ENCODE assay signal across 1 cellular context in the genomic region with DNA sequence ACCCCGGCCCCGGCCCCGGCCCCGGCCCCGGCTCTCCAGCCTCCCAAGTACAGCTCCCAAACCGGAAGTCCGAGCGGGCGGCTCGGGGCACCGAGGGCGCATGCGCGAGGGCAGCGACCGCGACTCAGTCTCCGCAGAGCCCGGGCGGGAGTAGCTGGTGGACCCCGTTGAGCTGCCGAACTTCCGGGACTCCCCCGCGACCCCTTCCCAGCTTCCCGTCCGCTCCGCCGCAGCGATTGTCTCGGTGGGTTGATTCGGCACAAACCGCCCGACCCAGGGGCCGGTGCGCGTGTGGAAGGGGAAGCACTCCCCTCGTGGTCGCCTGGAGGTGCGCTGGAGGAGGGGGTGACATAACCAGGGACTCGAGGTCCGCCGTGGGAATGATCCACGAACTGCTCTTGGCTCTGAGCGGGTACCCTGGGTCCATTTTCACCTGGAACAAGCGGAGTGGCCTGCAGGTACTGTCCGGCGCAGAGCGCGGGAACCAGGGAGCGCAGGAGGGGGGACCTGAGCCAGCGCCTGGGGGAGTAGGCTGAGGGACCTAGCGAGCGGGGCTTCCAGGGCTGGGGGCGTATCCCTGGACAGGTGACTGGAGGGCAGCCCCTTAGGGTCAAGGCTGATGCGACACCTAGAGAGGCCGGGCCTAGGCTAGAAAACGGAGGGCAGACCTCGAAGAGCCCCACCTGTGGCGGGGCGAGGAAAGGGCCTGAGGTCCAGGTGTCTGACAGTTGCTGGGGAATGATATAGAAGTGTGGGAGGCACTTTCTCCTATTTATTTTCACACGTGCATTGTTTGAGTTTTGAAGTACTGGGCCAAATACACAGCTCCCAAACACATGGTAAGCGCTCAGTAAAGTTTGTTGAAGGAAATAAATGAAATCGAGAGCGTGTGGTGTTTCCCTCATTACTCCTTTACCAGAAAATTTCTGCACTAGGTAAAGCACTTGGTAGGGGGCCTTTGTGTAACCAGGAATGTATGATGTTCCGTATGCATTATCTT.
TF ChIP-seq lines count a peak whose summit lies in the region.

A gene with protein sequence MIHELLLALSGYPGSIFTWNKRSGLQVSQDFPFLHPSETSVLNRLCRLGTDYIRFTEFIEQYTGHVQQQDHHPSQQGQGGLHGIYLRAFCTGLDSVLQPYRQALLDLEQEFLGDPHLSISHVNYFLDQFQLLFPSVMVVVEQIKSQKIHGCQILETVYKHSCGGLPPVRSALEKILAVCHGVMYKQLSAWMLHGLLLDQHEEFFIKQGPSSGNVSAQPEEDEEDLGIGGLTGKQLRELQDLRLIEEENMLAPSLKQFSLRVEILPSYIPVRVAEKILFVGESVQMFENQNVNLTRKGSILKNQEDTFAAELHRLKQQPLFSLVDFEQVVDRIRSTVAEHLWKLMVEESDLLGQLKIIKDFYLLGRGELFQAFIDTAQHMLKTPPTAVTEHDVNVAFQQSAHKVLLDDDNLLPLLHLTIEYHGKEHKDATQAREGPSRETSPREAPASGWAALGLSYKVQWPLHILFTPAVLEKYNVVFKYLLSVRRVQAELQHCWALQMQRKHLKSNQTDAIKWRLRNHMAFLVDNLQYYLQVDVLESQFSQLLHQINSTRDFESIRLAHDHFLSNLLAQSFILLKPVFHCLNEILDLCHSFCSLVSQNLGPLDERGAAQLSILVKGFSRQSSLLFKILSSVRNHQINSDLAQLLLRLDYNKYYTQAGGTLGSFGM (plus strand): TSS at position 127 of the 1,000 bp plus-strand sequence. CDS start 254 bp downstream, at position 381.
A gene (minus strand): TSS at position 69 of the 1,000 bp plus-strand sequence. CDS start 1,130 bp downstream, outside the sequence.

TF ChIP-seq in K562, 482 proteins besides CTCF, POLR2A, EP300 and RAD21 (continues in another document):
- TF ChIP-seq LCOR (CRISPR knock-in tag; IDR thresholded peaks at IDR 0.05) (0 out of 2 replicates have a peak, but pooled peaks have one; percentile 77), KDM5B (IDR thresholded peaks at IDR 0.05; ENCODE audit: insufficient replicate concordance, low read depth, low read length) (peak; percentile 44), ZNF436 (CRISPR knock-in tag; IDR thresholded peaks at IDR 0.05) (no peak), CHD1 (IDR thresholded peaks at IDR 0.05; ENCODE audit: low read length) (peak; percentile 30), ASH1L (IDR thresholded peaks at IDR 0.05; ENCODE audit: borderline replicate concordance, low read depth, partially characterized antibody) (no peak), NR2F6 (CRISPR knock-in tag; IDR thresholded peaks at IDR 0.05) (no peak), NBN (IDR thresholded peaks at IDR 0.05; ENCODE audit: low read depth) (peak; percentile 67), SMARCA5 (IDR thresholded peaks at IDR 0.05) (no peak), MIER1 (IDR thresholded peaks at IDR 0.05; ENCODE audit: low read depth) (0 out of 2 replicates have a peak, but pooled peaks have one; percentile 63), EP400 (IDR thresholded peaks at IDR 0.05) (peak; percentile 89), SIN3A (IDR thresholded peaks at IDR 0.05; ENCODE audit: borderline replicate concordance in 2 of 2, control insufficient read depth in 1 of 2, low read depth in 2 of 2, low read length in 2 of 2) (peak in 1 of 2 experiments; percentile 66; a peak in 1 of 4 replicates), PCBP1 (IDR thresholded peaks at IDR 0.05; ENCODE audit: low read depth, low read length, poor library complexity, severe bottlenecking) (peak; percentile 82), CTBP1 (IDR thresholded peaks at IDR 0.05; ENCODE audit: borderline replicate concordance) (peak; percentile 83; the same call in 1 of the 2 replicates), HCFC1 (IDR thresholded peaks at IDR 0.05; ENCODE audit: low read depth, low read length) (peak; percentile 47), ZSCAN32 (CRISPR knock-in tag; IDR thresholded peaks at IDR 0.05) (no peak)
- TF ChIP-seq, protein P1, sequence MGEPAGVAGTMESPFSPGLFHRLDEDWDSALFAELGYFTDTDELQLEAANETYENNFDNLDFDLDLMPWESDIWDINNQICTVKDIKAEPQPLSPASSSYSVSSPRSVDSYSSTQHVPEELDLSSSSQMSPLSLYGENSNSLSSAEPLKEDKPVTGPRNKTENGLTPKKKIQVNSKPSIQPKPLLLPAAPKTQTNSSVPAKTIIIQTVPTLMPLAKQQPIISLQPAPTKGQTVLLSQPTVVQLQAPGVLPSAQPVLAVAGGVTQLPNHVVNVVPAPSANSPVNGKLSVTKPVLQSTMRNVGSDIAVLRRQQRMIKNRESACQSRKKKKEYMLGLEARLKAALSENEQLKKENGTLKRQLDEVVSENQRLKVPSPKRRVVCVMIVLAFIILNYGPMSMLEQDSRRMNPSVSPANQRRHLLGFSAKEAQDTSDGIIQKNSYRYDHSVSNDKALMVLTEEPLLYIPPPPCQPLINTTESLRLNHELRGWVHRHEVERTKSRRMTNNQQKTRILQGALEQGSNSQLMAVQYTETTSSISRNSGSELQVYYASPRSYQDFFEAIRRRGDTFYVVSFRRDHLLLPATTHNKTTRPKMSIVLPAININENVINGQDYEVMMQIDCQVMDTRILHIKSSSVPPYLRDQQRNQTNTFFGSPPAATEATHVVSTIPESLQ (CRISPR knock-in tag; IDR thresholded peaks at IDR 0.05) = 0 out of 2 replicates have a peak, but pooled peaks have one; percentile 16
- TF ChIP-seq, protein P2, sequence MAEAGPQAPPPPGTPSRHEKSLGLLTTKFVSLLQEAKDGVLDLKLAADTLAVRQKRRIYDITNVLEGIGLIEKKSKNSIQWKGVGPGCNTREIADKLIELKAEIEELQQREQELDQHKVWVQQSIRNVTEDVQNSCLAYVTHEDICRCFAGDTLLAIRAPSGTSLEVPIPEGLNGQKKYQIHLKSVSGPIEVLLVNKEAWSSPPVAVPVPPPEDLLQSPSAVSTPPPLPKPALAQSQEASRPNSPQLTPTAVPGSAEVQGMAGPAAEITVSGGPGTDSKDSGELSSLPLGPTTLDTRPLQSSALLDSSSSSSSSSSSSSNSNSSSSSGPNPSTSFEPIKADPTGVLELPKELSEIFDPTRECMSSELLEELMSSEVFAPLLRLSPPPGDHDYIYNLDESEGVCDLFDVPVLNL (CRISPR knock-in tag; IDR thresholded peaks at IDR 0.05; ENCODE audit: low read depth) = peak; percentile 34; the same call in 1 of the 2 replicates
- TF ChIP-seq, protein P3, sequence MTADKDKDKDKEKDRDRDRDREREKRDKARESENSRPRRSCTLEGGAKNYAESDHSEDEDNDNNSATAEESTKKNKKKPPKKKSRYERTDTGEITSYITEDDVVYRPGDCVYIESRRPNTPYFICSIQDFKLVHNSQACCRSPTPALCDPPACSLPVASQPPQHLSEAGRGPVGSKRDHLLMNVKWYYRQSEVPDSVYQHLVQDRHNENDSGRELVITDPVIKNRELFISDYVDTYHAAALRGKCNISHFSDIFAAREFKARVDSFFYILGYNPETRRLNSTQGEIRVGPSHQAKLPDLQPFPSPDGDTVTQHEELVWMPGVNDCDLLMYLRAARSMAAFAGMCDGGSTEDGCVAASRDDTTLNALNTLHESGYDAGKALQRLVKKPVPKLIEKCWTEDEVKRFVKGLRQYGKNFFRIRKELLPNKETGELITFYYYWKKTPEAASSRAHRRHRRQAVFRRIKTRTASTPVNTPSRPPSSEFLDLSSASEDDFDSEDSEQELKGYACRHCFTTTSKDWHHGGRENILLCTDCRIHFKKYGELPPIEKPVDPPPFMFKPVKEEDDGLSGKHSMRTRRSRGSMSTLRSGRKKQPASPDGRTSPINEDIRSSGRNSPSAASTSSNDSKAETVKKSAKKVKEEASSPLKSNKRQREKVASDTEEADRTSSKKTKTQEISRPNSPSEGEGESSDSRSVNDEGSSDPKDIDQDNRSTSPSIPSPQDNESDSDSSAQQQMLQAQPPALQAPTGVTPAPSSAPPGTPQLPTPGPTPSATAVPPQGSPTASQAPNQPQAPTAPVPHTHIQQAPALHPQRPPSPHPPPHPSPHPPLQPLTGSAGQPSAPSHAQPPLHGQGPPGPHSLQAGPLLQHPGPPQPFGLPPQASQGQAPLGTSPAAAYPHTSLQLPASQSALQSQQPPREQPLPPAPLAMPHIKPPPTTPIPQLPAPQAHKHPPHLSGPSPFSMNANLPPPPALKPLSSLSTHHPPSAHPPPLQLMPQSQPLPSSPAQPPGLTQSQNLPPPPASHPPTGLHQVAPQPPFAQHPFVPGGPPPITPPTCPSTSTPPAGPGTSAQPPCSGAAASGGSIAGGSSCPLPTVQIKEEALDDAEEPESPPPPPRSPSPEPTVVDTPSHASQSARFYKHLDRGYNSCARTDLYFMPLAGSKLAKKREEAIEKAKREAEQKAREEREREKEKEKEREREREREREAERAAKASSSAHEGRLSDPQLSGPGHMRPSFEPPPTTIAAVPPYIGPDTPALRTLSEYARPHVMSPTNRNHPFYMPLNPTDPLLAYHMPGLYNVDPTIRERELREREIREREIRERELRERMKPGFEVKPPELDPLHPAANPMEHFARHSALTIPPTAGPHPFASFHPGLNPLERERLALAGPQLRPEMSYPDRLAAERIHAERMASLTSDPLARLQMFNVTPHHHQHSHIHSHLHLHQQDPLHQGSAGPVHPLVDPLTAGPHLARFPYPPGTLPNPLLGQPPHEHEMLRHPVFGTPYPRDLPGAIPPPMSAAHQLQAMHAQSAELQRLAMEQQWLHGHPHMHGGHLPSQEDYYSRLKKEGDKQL (CRISPR knock-in tag; IDR thresholded peaks at IDR 0.05; ENCODE audit: borderline replicate concordance) = no peak
- TF ChIP-seq, protein P4, sequence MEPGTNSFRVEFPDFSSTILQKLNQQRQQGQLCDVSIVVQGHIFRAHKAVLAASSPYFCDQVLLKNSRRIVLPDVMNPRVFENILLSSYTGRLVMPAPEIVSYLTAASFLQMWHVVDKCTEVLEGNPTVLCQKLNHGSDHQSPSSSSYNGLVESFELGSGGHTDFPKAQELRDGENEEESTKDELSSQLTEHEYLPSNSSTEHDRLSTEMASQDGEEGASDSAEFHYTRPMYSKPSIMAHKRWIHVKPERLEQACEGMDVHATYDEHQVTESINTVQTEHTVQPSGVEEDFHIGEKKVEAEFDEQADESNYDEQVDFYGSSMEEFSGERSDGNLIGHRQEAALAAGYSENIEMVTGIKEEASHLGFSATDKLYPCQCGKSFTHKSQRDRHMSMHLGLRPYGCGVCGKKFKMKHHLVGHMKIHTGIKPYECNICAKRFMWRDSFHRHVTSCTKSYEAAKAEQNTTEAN (CRISPR knock-in tag; IDR thresholded peaks at IDR 0.05) = no peak
- TF ChIP-seq, protein P5, sequence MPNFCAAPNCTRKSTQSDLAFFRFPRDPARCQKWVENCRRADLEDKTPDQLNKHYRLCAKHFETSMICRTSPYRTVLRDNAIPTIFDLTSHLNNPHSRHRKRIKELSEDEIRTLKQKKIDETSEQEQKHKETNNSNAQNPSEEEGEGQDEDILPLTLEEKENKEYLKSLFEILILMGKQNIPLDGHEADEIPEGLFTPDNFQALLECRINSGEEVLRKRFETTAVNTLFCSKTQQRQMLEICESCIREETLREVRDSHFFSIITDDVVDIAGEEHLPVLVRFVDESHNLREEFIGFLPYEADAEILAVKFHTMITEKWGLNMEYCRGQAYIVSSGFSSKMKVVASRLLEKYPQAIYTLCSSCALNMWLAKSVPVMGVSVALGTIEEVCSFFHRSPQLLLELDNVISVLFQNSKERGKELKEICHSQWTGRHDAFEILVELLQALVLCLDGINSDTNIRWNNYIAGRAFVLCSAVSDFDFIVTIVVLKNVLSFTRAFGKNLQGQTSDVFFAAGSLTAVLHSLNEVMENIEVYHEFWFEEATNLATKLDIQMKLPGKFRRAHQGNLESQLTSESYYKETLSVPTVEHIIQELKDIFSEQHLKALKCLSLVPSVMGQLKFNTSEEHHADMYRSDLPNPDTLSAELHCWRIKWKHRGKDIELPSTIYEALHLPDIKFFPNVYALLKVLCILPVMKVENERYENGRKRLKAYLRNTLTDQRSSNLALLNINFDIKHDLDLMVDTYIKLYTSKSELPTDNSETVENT (CRISPR knock-in tag; IDR thresholded peaks at IDR 0.05) = peak; percentile 59; the same call in 1 of the 2 replicates
- TF ChIP-seq, protein P6, sequence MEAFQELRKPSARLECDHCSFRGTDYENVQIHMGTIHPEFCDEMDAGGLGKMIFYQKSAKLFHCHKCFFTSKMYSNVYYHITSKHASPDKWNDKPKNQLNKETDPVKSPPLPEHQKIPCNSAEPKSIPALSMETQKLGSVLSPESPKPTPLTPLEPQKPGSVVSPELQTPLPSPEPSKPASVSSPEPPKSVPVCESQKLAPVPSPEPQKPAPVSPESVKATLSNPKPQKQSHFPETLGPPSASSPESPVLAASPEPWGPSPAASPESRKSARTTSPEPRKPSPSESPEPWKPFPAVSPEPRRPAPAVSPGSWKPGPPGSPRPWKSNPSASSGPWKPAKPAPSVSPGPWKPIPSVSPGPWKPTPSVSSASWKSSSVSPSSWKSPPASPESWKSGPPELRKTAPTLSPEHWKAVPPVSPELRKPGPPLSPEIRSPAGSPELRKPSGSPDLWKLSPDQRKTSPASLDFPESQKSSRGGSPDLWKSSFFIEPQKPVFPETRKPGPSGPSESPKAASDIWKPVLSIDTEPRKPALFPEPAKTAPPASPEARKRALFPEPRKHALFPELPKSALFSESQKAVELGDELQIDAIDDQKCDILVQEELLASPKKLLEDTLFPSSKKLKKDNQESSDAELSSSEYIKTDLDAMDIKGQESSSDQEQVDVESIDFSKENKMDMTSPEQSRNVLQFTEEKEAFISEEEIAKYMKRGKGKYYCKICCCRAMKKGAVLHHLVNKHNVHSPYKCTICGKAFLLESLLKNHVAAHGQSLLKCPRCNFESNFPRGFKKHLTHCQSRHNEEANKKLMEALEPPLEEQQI (IDR thresholded peaks at IDR 0.05) = 0 out of 2 replicates have a peak, but pooled peaks have one; percentile 48
- TF ChIP-seq, protein P7, sequence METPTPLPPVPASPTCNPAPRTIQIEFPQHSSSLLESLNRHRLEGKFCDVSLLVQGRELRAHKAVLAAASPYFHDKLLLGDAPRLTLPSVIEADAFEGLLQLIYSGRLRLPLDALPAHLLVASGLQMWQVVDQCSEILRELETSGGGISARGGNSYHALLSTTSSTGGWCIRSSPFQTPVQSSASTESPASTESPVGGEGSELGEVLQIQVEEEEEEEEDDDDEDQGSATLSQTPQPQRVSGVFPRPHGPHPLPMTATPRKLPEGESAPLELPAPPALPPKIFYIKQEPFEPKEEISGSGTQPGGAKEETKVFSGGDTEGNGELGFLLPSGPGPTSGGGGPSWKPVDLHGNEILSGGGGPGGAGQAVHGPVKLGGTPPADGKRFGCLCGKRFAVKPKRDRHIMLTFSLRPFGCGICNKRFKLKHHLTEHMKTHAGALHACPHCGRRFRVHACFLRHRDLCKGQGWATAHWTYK (CRISPR knock-in tag; IDR thresholded peaks at IDR 0.05) = no peak
- TF ChIP-seq, protein P8, sequence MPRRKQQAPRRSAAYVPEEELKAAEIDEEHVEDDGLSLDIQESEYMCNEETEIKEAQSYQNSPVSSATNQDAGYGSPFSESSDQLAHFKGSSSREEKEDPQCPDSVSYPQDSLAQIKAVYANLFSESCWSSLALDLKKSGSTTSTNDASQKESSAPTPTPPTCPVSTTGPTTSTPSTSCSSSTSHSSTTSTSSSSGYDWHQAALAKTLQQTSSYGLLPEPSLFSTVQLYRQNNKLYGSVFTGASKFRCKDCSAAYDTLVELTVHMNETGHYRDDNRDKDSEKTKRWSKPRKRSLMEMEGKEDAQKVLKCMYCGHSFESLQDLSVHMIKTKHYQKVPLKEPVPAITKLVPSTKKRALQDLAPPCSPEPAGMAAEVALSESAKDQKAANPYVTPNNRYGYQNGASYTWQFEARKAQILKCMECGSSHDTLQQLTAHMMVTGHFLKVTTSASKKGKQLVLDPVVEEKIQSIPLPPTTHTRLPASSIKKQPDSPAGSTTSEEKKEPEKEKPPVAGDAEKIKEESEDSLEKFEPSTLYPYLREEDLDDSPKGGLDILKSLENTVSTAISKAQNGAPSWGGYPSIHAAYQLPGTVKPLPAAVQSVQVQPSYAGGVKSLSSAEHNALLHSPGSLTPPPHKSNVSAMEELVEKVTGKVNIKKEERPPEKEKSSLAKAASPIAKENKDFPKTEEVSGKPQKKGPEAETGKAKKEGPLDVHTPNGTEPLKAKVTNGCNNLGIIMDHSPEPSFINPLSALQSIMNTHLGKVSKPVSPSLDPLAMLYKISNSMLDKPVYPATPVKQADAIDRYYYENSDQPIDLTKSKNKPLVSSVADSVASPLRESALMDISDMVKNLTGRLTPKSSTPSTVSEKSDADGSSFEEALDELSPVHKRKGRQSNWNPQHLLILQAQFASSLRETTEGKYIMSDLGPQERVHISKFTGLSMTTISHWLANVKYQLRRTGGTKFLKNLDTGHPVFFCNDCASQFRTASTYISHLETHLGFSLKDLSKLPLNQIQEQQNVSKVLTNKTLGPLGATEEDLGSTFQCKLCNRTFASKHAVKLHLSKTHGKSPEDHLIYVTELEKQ (CRISPR knock-in tag; IDR thresholded peaks at IDR 0.05) = no peak
